ENCODE assay signal across 33 cellular contexts in genomic region chr6:120111001-120111400, GRCh38.
"Had no signal": no experiment of that assay in that cellular context is flagged by ENCODE, and none has a peak within 500 bp of the region (broad histone marks: within the 10 kb centered on the region; RNA-seq: fewer than 3 reads in every experiment).

No MANE protein-coding gene starts in this region.

- H3K9me3 ChIP-seq: adrenal gland, body of pancreas had no signal

- H3K36me3 ChIP-seq: adrenal gland, ascending aorta, brain microvascular endothelial cell, breast epithelium, cardiac muscle cell had no signal

- H3K4me3 ChIP-seq: adrenal gland, ascending aorta, body of pancreas, breast epithelium, cardiac muscle cell had no signal

- H3K27me3 ChIP-seq: adrenal gland, ascending aorta, body of pancreas, brain microvascular endothelial cell, breast epithelium, cardiac muscle cell had no signal

- FAIRE-seq: astrocyte, bronchial epithelial cell, colon had no signal

- ATAC-seq: activated naive CD4-positive, alpha-beta T cell treated with anti-CD3 and anti-CD28 coated beads, Interleukin-2, amount 50 U/mL, for 72 hours; activated naive CD8-positive, alpha-beta T cell treated with anti-CD3 and anti-CD28 coated beads, Interleukin-2, amount 50 U/mL, for 24 hours; activated T-cell treated with anti-CD3 and anti-CD28 coated beads, Interleukin-2, amount 50 U/mL, for 4 hours; activated T-cell treated with anti-CD3 and anti-CD28 coated beads, Interleukin-2, amount 50 U/mL, for 72 hours; activated T-helper 17 cell treated with anti-CD3 and anti-CD28 coated beads, Interleukin-2, amount 50 U/mL, for 72 hours; body of pancreas had no signal

- DNase-seq: activated effector memory CD4-positive, alpha-beta T cell treated with anti-CD3 and anti-CD28 coated beads, Interleukin-2, amount 50 U/mL, for 16 hours; activated effector memory CD4-positive, alpha-beta T cell treated with Interleukin-2 at 50 U/mL for 16 hours; activated gamma-delta T cell; activated gamma-delta T cell treated with Interleukin-2 at 50 U/mL for 16 hours; activated naive CD4-positive, alpha-beta T cell; activated naive CD4-positive, alpha-beta T cell treated with anti-CD3 and anti-CD28 coated beads for 36 hours; activated naive CD4-positive, alpha-beta T cell treated with anti-CD3 and anti-CD28 coated beads, Interleukin-2, amount 10 ng/mL, durations not matched to agents 7 days and 5 days; activated naive CD4-positive, alpha-beta T cell treated with anti-CD3 and anti-CD28 coated beads, Interleukin-2, amount 50 U/mL, for 16 hours; activated naive CD4-positive, alpha-beta T cell treated with Interleukin-2 at 50 U/mL for 16 hours; activated naive CD8-positive, alpha-beta T cell treated with anti-CD3 and anti-CD28 coated beads for 36 hours; activated naive CD8-positive, alpha-beta T cell treated with anti-CD3 and anti-CD28 coated beads, Interleukin-2, amount 10 ng/mL, durations not matched to agents 7 days and 5 days; activated naive CD8-positive, alpha-beta T cell treated with anti-CD3 and anti-CD28 coated beads, Interleukin-2, amount 50 U/mL, for 24 hours; activated T-cell treated with anti-CD3 and anti-CD28 coated beads, Interleukin-2, amount 50 U/mL, for 4 hours; activated T-cell treated with anti-CD3 and anti-CD28 coated beads, Interleukin-2, amount 50 U/mL, for 48 hours; activated T-cell treated with anti-CD3 and anti-CD28 coated beads, Interleukin-2, amount 50 U/mL, for 72 hours; adrenal gland; amniotic stem cell; amygdala; anterior cingulate cortex; aorta; body of pancreas; brain microvascular endothelial cell; caudate nucleus; central memory CD4-positive, alpha-beta T cell; cerebellar nuclear complex had no signal

- H3K4me1 ChIP-seq: adrenal gland, ascending aorta, body of pancreas, breast epithelium had no signal

- H3K27ac ChIP-seq: adrenal gland, ascending aorta, body of pancreas, brain microvascular endothelial cell, breast epithelium, cardiac muscle cell had no signal
